15 cellular contexts compared by ENCODE assay signal in the genomic region with DNA sequence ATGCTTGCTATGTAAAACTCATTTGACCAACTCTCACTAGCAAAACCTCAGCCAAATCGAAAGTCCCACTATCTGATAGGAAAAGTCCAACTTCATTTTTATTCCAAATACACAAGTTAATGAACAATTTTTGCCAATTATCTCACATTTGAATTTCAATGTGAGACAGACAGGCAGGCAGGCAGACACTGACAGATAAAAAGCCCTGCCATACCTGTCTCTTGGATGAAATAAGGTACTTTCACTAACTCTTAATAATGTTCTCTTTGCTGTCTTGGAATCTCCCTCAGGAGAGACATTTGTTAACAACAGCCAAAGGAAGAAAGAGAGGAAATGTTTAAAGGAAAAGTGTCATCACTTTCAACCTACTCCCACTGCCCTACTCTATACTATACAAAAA.
DNase-seq lines count a peak whose midpoint lies in the region; ATAC-seq and TF ChIP-seq lines count a peak whose summit lies in the region.
"Had no signal": no experiment of that assay in that cellular context is flagged by ENCODE, and none has a peak within 500 bp of the region (broad histone marks: within the 10 kb centered on the region; RNA-seq: fewer than 3 reads in every experiment).

No MANE protein-coding gene starts in this region.

- H3K36me3 ChIP-seq in fibroblast of lung (ENCODE audit: control insufficient read depth, insufficient read depth, low read length) (no peaks in the 10 kb centered on the region), neural cell (ENCODE audit: insufficient read depth, low read length) (peaks cover 3% of the 10 kb centered on the region), left lung (peaks cover 0 to 13% of the 10 kb centered on the region in 2 donors)

- intact Hi-C loops in left lung (cut with DNase I) = no loop called here

- H4K20me1 ChIP-seq in fibroblast of lung (ENCODE audit: control insufficient read depth, extremely low read depth, insufficient read depth, low read length) = no peaks in the 10 kb centered on the region
- H4K20me1 ChIP-seq in neural cell (ENCODE audit: insufficient read depth) = no peaks in the 10 kb centered on the region

- POLR2A ChIA-PET in GM10248 (lab: Yijun Ruan, JAX) = no interaction called here

- no peak overlapping the region for H3K4me3 ChIP-seq in fibroblast of lung (replicated peaks in 1 of 4; ENCODE audit: control extremely low read depth in 1 of 4, insufficient read depth in 1 of 4, low read depth in 3 of 4, low read length in 4 of 4)
- peak overlapping the region; percentile 11 for H3K4me3 ChIP-seq in neural cell (ENCODE audit: low read length)
- no peak overlapping the region for H3K4me3 ChIP-seq in left lung
- H3K4me3 ChIP-seq: PC-9, SJSA1 had no signal

- DNase-seq in EH (ENCODE audit: low read depth) (peak; percentile 34), fibroblast of lung (ENCODE audit: low read depth in 2 of 2) (peak in 1 of 2 donors; percentile 41), NCI-H2196 (lab: John Stamatoyannopoulos, UW; ENCODE audit: unreplicated experiment) (no peak), GM10248 (ENCODE audit: extremely low spot score) (no peak), left lung (no peak)
- DNase-seq: DND-41, NCI-H2029, NCI-H510A treated with DMSO at 0.1 percent for 48 hours, NCI-H82, PC-9 had no signal

- H3K9me3 ChIP-seq in fibroblast of lung (ENCODE audit: control insufficient read depth, insufficient read depth, low read depth, low read length) = no peaks in the 10 kb centered on the region
- no peaks in the 10 kb centered on the region for H3K9me3 ChIP-seq in neural cell (ENCODE audit: low read length)
- H3K9me3 ChIP-seq in left lung = peaks cover 0 to 2% of the 10 kb centered on the region in 2 donors
- H3K9me3 ChIP-seq: SJSA1 had no signal

- H3K4me1 ChIP-seq in fibroblast of lung (ENCODE audit: control insufficient read depth, extremely low read depth, insufficient read depth, low read length) = no peaks in the 10 kb centered on the region
- no peaks in the 10 kb centered on the region for H3K4me1 ChIP-seq in left lung
- H3K4me1 ChIP-seq: SJSA1 had no signal

- TF ChIP-seq CTCF in fibroblast of lung (conservative IDR thresholded peaks at IDR 0.05 in 1 of 2, IDR thresholded peaks at IDR 0.05 in 1 of 2; ENCODE audit: low read depth in 1 of 2, low read length in 2 of 2) = no peak
- no peak for TF ChIP-seq CTCF in neural cell (IDR thresholded peaks at IDR 0.05; ENCODE audit: poor library complexity, severe bottlenecking)
- no peak for TF ChIP-seq CTCF in GM10248 (IDR thresholded peaks at IDR 0.05; ENCODE audit: control extremely low read depth, extremely low read depth, low read depth, missing control alignments)
- no peak for TF ChIP-seq CTCF in left lung (IDR thresholded peaks at IDR 0.05)

- H3K27ac ChIP-seq in fibroblast of lung (ENCODE audit: insufficient read depth, low read length) = no peak overlapping the region
- peak overlapping the region; percentile 35 for H3K27ac ChIP-seq in neural cell (ENCODE audit: low read length)
- no peak overlapping the region for H3K27ac ChIP-seq in left lung
- H3K27ac ChIP-seq: C4-2B, PC-9, SJSA1 had no signal

- no peaks in the 10 kb centered on the region for H3K27me3 ChIP-seq in fibroblast of lung (ENCODE audit: control insufficient read depth, insufficient read depth, low read length)
- H3K27me3 ChIP-seq in neural cell (ENCODE audit: insufficient read depth, low read depth, low read length) = no peaks in the 10 kb centered on the region
- H3K27me3 ChIP-seq in left lung = no peaks in the 10 kb centered on the region
- H3K27me3 ChIP-seq: SJSA1 had no signal

- ATAC-seq in SK-N-SH treated with all-trans-retinoic acid at 6 μM for 48 hours = peak; percentile 47
- no peak for ATAC-seq in GM21737 (IDR thresholded peaks at IDR 0.05; ENCODE audit: unreplicated experiment)
- ATAC-seq in left lung = no peak

- TF ChIP-seq RAD21 in neural cell (conservative IDR thresholded peaks at IDR 0.05) = no peak

- TF ChIP-seq EP300 in neural cell (conservative IDR thresholded peaks at IDR 0.05; ENCODE audit: poor library complexity, severe bottlenecking) = peak; percentile 76

- H3F3A ChIP-seq in neural cell (ENCODE audit: insufficient read depth, low read length, poor library complexity, severe bottlenecking) = no peaks in the 10 kb centered on the region

- H3K9ac ChIP-seq in fibroblast of lung (ENCODE audit: insufficient read depth, low read length) = no peak overlapping the region
- no peak overlapping the region for H3K9ac ChIP-seq in neural cell (ENCODE audit: low read length)

- H2AFZ ChIP-seq in fibroblast of lung (ENCODE audit: low read length) (no peak overlapping the region), neural cell (ENCODE audit: low read depth, low read length) (no peak overlapping the region)
- H2AFZ ChIP-seq: PC-9 had no signal

- H3K79me2 ChIP-seq in fibroblast of lung (ENCODE audit: control insufficient read depth, insufficient read depth, low read length) = no peaks in the 10 kb centered on the region
- no peaks in the 10 kb centered on the region for H3K79me2 ChIP-seq in neural cell (replicated peaks; ENCODE audit: insufficient read depth, low read length)

- CTCF ChIA-PET in GM10248 (lab: Yijun Ruan, JAX) = interaction anchor here (0.9 to 1.3 kb wide), 3 partner anchors 9 to 17 kb away, joined by 3 to 6 read pairs (median 3); no protein-coding TSS in a partner anchor

- no peaks in the 10 kb centered on the region for H3K9me2 ChIP-seq in neural cell (ENCODE audit: insufficient read depth, low read length)

- peak overlapping the region; percentile 45 for H3K4me2 ChIP-seq in fibroblast of lung (ENCODE audit: extremely low read depth, insufficient read depth, low read length)
- H3K4me2 ChIP-seq in neural cell (ENCODE audit: low read length) = peak overlapping the region; percentile 6
- H3K4me2 ChIP-seq: PC-9 had no signal

TF ChIP-seq in SK-N-SH treated with all-trans-retinoic acid at 6 μM for 48 hours, 23 proteins besides CTCF, POLR2A, EP300 and RAD21 (continues in another document):
- TF ChIP-seq, protein P1, sequence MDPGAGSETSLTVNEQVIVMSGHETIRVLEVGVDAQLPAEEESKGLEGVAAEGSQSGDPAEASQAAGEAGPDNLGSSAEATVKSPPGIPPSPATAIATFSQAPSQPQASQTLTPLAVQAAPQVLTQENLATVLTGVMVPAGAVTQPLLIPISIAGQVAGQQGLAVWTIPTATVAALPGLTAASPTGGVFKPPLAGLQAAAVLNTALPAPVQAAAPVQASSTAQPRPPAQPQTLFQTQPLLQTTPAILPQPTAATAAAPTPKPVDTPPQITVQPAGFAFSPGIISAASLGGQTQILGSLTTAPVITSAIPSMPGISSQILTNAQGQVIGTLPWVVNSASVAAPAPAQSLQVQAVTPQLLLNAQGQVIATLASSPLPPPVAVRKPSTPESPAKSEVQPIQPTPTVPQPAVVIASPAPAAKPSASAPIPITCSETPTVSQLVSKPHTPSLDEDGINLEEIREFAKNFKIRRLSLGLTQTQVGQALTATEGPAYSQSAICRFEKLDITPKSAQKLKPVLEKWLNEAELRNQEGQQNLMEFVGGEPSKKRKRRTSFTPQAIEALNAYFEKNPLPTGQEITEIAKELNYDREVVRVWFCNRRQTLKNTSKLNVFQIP (CRISPR knock-in tag; IDR thresholded peaks at IDR 0.05; ENCODE audit: borderline replicate concordance, low read depth) = no peak
- TF ChIP-seq ZFP3 (CRISPR knock-in tag; IDR thresholded peaks at IDR 0.05) (no peak), ZNF565 (CRISPR knock-in tag; conservative IDR thresholded peaks at IDR 0.05; ENCODE audit: low read depth) (no peak)
- TF ChIP-seq, protein P2, sequence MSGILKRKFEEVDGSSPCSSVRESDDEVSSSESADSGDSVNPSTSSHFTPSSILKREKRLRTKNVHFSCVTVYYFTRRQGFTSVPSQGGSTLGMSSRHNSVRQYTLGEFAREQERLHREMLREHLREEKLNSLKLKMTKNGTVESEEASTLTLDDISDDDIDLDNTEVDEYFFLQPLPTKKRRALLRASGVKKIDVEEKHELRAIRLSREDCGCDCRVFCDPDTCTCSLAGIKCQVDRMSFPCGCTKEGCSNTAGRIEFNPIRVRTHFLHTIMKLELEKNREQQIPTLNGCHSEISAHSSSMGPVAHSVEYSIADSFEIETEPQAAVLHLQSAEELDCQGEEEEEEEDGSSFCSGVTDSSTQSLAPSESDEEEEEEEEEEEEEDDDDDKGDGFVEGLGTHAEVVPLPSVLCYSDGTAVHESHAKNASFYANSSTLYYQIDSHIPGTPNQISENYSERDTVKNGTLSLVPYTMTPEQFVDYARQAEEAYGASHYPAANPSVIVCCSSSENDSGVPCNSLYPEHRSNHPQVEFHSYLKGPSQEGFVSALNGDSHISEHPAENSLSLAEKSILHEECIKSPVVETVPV (CRISPR knock-in tag; IDR thresholded peaks at IDR 0.05) = no peak

TF ChIP-seq in neural cell, 6 proteins besides CTCF, POLR2A, EP300 and RAD21 (continues in another document):
- TF ChIP-seq MXI1 (conservative IDR thresholded peaks at IDR 0.05; ENCODE audit: poor library complexity, severe bottlenecking) = no peak
- TF ChIP-seq, protein P3, sequence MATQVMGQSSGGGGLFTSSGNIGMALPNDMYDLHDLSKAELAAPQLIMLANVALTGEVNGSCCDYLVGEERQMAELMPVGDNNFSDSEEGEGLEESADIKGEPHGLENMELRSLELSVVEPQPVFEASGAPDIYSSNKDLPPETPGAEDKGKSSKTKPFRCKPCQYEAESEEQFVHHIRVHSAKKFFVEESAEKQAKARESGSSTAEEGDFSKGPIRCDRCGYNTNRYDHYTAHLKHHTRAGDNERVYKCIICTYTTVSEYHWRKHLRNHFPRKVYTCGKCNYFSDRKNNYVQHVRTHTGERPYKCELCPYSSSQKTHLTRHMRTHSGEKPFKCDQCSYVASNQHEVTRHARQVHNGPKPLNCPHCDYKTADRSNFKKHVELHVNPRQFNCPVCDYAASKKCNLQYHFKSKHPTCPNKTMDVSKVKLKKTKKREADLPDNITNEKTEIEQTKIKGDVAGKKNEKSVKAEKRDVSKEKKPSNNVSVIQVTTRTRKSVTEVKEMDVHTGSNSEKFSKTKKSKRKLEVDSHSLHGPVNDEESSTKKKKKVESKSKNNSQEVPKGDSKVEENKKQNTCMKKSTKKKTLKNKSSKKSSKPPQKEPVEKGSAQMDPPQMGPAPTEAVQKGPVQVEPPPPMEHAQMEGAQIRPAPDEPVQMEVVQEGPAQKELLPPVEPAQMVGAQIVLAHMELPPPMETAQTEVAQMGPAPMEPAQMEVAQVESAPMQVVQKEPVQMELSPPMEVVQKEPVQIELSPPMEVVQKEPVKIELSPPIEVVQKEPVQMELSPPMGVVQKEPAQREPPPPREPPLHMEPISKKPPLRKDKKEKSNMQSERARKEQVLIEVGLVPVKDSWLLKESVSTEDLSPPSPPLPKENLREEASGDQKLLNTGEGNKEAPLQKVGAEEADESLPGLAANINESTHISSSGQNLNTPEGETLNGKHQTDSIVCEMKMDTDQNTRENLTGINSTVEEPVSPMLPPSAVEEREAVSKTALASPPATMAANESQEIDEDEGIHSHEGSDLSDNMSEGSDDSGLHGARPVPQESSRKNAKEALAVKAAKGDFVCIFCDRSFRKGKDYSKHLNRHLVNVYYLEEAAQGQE (IDR thresholded peaks at IDR 0.05; ENCODE audit: borderline replicate concordance) = no peak
- TF ChIP-seq SMC3 (conservative IDR thresholded peaks at IDR 0.05; ENCODE audit: poor library complexity) = no peak
- TF ChIP-seq EZH2 (IDR thresholded peaks at IDR 0.05; ENCODE audit: borderline replicate concordance, insufficient read depth, low read length, poor library complexity, severe bottlenecking) = no peak
- TF ChIP-seq TAF1 (IDR thresholded peaks at IDR 0.05; ENCODE audit: low read depth) = no peak
